In genomic region chr1:20051218-20051829, GRCh38 we compare ENCODE assay signal across 17 cellular contexts. TPM values are rescaled to one million over a fixed set of nuclear protein-coding genes. Genes with fewer than 3 reads are reported as not detected.
A peak's percentile ranks its signal among the peaks of the same experiment; 100 is the strongest.
DNase-seq lines count a peak whose midpoint lies in the region; ATAC-seq and TF ChIP-seq lines count a peak whose summit lies in the region.
"Had no signal": no experiment of that assay in that cellular context is flagged by ENCODE, and none has a peak within 500 bp of the region (broad histone marks: within the 10 kb centered on the region; RNA-seq: fewer than 3 reads in every experiment).

No MANE protein-coding gene starts in this region.

- POLR2A ChIA-PET in PC-3 (lab: Charles Lee; ENCODE audit: unreplicated experiment): no interaction called here

- H3K36me3 Mint-ChIP-seq in GM23338 (ENCODE audit: low read depth): peaks cover 38% of the 10 kb centered on the region

- no peaks in the 10 kb centered on the region for H3F3A ChIP-seq in GM23338 (replicated peaks; ENCODE audit: low read depth)
- no peaks in the 10 kb centered on the region for H3F3A ChIP-seq in PC-3 (ENCODE audit: low read length, unreplicated experiment)
- no peaks in the 10 kb centered on the region for H3F3A ChIP-seq in MM.1S (ENCODE audit: insufficient read depth, low read length)

- H3K4me2 ChIP-seq in GM23338 (no peak overlapping the region), Karpas-422 (ENCODE audit: low read depth, low read length, poor library complexity, severe bottlenecking) (no peak overlapping the region), PC-3 (ENCODE audit: low read length) (no peak overlapping the region), mesendoderm (ENCODE audit: low read length) (no peak overlapping the region), MM.1S (ENCODE audit: low read depth, low read length) (no peak overlapping the region)
- H3K4me2 ChIP-seq: A549 had no signal

- H2BK5ac ChIP-seq in mesendoderm (ENCODE audit: low read length): no peak overlapping the region

- H3K36me3 ChIP-seq in GM23338 (ENCODE audit: insufficient read depth): peaks cover 10% of the 10 kb centered on the region
- no peaks in the 10 kb centered on the region for H3K36me3 ChIP-seq in Karpas-422 (ENCODE audit: insufficient read depth, low read length)
- no peaks in the 10 kb centered on the region for H3K36me3 ChIP-seq in PC-3 (ENCODE audit: low read depth, low read length)
- no peaks in the 10 kb centered on the region for H3K36me3 ChIP-seq in mesendoderm (ENCODE audit: control insufficient read depth, insufficient read depth, low read length)
- H3K36me3 ChIP-seq in MM.1S (replicated peaks; ENCODE audit: insufficient read depth, low read length): no peaks in the 10 kb centered on the region
- H3K36me3 ChIP-seq in H7 (replicated peaks; ENCODE audit: control insufficient read depth, insufficient read depth, low read length): no peaks in the 10 kb centered on the region
- H3K36me3 ChIP-seq: BE2C, HAP-1 had no signal

- H3K9ac ChIP-seq in Karpas-422 (ENCODE audit: low read length) (no peak overlapping the region), PC-3 (ENCODE audit: low read length) (no peak overlapping the region), mesendoderm (ENCODE audit: low read length) (no peak overlapping the region), MM.1S (ENCODE audit: low read length) (no peak overlapping the region)

- no peak overlapping the region for H2AFZ ChIP-seq in GM23338
- H2AFZ ChIP-seq in Karpas-422 (ENCODE audit: low read length): no peak overlapping the region
- no peak overlapping the region for H2AFZ ChIP-seq in PC-3 (ENCODE audit: low read length)
- no peak overlapping the region for H2AFZ ChIP-seq in MM.1S (ENCODE audit: low read length)

- peak; percentile 11 for DNase-seq in GM23338 (ENCODE audit: low spot score)
- DNase-seq in Karpas-422: peak; percentile 43
- peak; percentile 22 for DNase-seq in PC-3
- DNase-seq in mesendoderm: peak; percentile 32
- no peak for DNase-seq in MM.1S
- DNase-seq in H7: no peak
- DNase-seq: BE2C; CD4-positive, alpha-beta memory T cell; DMS153; GF-D8; GOT3; HFFc6 had no signal

- intact Hi-C loops in PC-3 (cut with micrococcal nuclease): no loop called here

- no peak overlapping the region for H3K56ac ChIP-seq in mesendoderm (ENCODE audit: low read length)

- no peak overlapping the region for H2BK15ac ChIP-seq in mesendoderm (replicated peaks; ENCODE audit: low read depth)

- no peaks in the 10 kb centered on the region for H3K79me1 ChIP-seq in mesendoderm (ENCODE audit: low read length)

- H3K27ac Mint-ChIP-seq in GM23338: no peak overlapping the region
- H3K27ac Mint-ChIP-seq: CD4-positive, alpha-beta memory T cell; HFFc6 had no signal

- H3K9me3 Mint-ChIP-seq in GM23338: peaks cover 68% of the 10 kb centered on the region

- H3K4me1 ChIP-seq in GM23338 (ENCODE audit: insufficient read depth): no peaks in the 10 kb centered on the region
- H3K4me1 ChIP-seq in Karpas-422 (ENCODE audit: low read length): no peaks in the 10 kb centered on the region
- H3K4me1 ChIP-seq in PC-3 (ENCODE audit: insufficient read depth, low read length): no peaks in the 10 kb centered on the region
- no peaks in the 10 kb centered on the region for H3K4me1 ChIP-seq in mesendoderm (ENCODE audit: control insufficient read depth, low read depth, low read length)
- no peaks in the 10 kb centered on the region for H3K4me1 ChIP-seq in MM.1S (ENCODE audit: low read length)
- H3K4me1 ChIP-seq: A549, BE2C, HAP-1 had no signal

- no peak overlapping the region for H3K27ac ChIP-seq in GM23338 (ENCODE audit: low read depth)
- H3K27ac ChIP-seq in Karpas-422 (ENCODE audit: low read length): no peak overlapping the region
- no peak overlapping the region for H3K27ac ChIP-seq in PC-3 (ENCODE audit: low read length)
- H3K27ac ChIP-seq in mesendoderm (ENCODE audit: low read depth, low read length): no peak overlapping the region
- H3K27ac ChIP-seq in MM.1S (ENCODE audit: low read length): no peak overlapping the region
- H3K27ac ChIP-seq: A549, C4-2B had no signal

- H3K18ac ChIP-seq in mesendoderm (ENCODE audit: low read length): no peak overlapping the region

- no peak overlapping the region for H3K4me3 Mint-ChIP-seq in GM23338
- H3K4me3 Mint-ChIP-seq: CD4-positive, alpha-beta memory T cell; HFFc6 had no signal

- no peak overlapping the region for H4K5ac ChIP-seq in mesendoderm (ENCODE audit: low read length)

- BruUV-seq in PC-3 (replicated peaks; lab: Mats Ljungman, UMichigan): no TSS peak

- H3K4me3 ChIP-seq in GM23338 (no peak overlapping the region), Karpas-422 (ENCODE audit: low read length) (no peak overlapping the region), PC-3 (ENCODE audit: low read length) (no peak overlapping the region), mesendoderm (ENCODE audit: low read length) (no peak overlapping the region), MM.1S (ENCODE audit: low read length) (no peak overlapping the region), H7 (ENCODE audit: insufficient read depth, low read depth, low read length) (no peak overlapping the region)
- H3K4me3 ChIP-seq: A549, HAP-1 had no signal

- H3K27me3 Mint-ChIP-seq in GM23338 (ENCODE audit: insufficient read depth, low read depth, poor library complexity): peaks cover 2% of the 10 kb centered on the region

- no peak overlapping the region for H3K4ac ChIP-seq in mesendoderm (ENCODE audit: low read depth, low read length)

- ATAC-seq in GM23338 (no peak), PC-3 (no peak), GM19455 (IDR thresholded peaks at IDR 0.05; ENCODE audit: unreplicated experiment) (no peak)
- ATAC-seq: A549 had no signal

- no peak overlapping the region for H2AK5ac ChIP-seq in mesendoderm (ENCODE audit: low read length)

- no peak overlapping the region for H2BK120ac ChIP-seq in mesendoderm (ENCODE audit: low read depth, low read length)

- H3K27me3 ChIP-seq in GM23338 (ENCODE audit: insufficient read depth): no peaks in the 10 kb centered on the region
- no peaks in the 10 kb centered on the region for H3K27me3 ChIP-seq in Karpas-422 (ENCODE audit: low read length)
- H3K27me3 ChIP-seq in PC-3 (ENCODE audit: low read length): no peaks in the 10 kb centered on the region
- H3K27me3 ChIP-seq in mesendoderm (ENCODE audit: insufficient read depth, low read length, poor library complexity): no peaks in the 10 kb centered on the region
- H3K27me3 ChIP-seq in MM.1S (replicated peaks; ENCODE audit: insufficient read depth, low read length): peaks cover 19% of the 10 kb centered on the region
- no peaks in the 10 kb centered on the region for H3K27me3 ChIP-seq in H7 (ENCODE audit: control insufficient read depth, insufficient read depth, low read length)
- H3K27me3 ChIP-seq: BE2C had no signal

- no peaks in the 10 kb centered on the region for H3K4me1 Mint-ChIP-seq in GM23338
- H3K4me1 Mint-ChIP-seq: CD4-positive, alpha-beta memory T cell had no signal

- CTCF ChIA-PET in PC-3 (lab: Charles Lee): no interaction called here

- H4K20me1 ChIP-seq in GM23338 (replicated peaks; ENCODE audit: insufficient read depth): no peaks in the 10 kb centered on the region
- no peaks in the 10 kb centered on the region for H4K20me1 ChIP-seq in Karpas-422 (ENCODE audit: insufficient read depth, low read depth, low read length)
- no peaks in the 10 kb centered on the region for H4K20me1 ChIP-seq in PC-3 (ENCODE audit: low read length)
- no peaks in the 10 kb centered on the region for H4K20me1 ChIP-seq in MM.1S (ENCODE audit: insufficient read depth, low read length)

- H3K79me2 ChIP-seq in GM23338 (replicated peaks; ENCODE audit: insufficient read depth) (no peaks in the 10 kb centered on the region), Karpas-422 (ENCODE audit: low read length) (no peaks in the 10 kb centered on the region), PC-3 (ENCODE audit: low read length) (no peaks in the 10 kb centered on the region), mesendoderm (ENCODE audit: control insufficient read depth, insufficient read depth, low read length) (no peaks in the 10 kb centered on the region), MM.1S (ENCODE audit: low read length) (no peaks in the 10 kb centered on the region)

- TF ChIP-seq CTCF in GM23338 (conservative IDR thresholded peaks at IDR 0.05; ENCODE audit: low read depth in 2 of 2) (no peak), PC-3 (conservative IDR thresholded peaks at IDR 0.05; ENCODE audit: low read depth, low read length) (no peak), MM.1S (IDR thresholded peaks at IDR 0.05; ENCODE audit: low read length) (no peak)

- no peak overlapping the region for H3K23ac ChIP-seq in mesendoderm (ENCODE audit: low read length)

- H3K9me3 ChIP-seq in Karpas-422 (ENCODE audit: low read length): 0 out of 2 replicates have a peak, but pooled peaks cover 4% of the 10 kb centered on the region
- peaks cover 30% of the 10 kb centered on the region for H3K9me3 ChIP-seq in PC-3 (ENCODE audit: low read length)
- H3K9me3 ChIP-seq in MM.1S (replicated peaks; ENCODE audit: insufficient read depth, low read length): no peaks in the 10 kb centered on the region
- H3K9me3 ChIP-seq: A549, BE2C, HAP-1 had no signal

- H3K9me2 ChIP-seq in GM23338 (ENCODE audit: insufficient read depth): peaks cover 5% of the 10 kb centered on the region; the same call in 1 of the 2 replicates
- no peaks in the 10 kb centered on the region for H3K9me2 ChIP-seq in Karpas-422 (replicated peaks; ENCODE audit: insufficient read depth, low read length)
- no peaks in the 10 kb centered on the region for H3K9me2 ChIP-seq in PC-3 (replicated peaks; ENCODE audit: low read length)
- H3K9me2 ChIP-seq in MM.1S (replicated peaks; ENCODE audit: insufficient read depth, low read length): no peaks in the 10 kb centered on the region

- H4K8ac ChIP-seq in mesendoderm (ENCODE audit: low read depth, low read length): no peak overlapping the region

RNA-seq across cellular contexts. Expression of gene PLA2G5, which starts 18.7 kb away (rescaled TPM):
- 0.16 TPM in 1 of 2 replicates, not detected in the other for total RNA-seq in GM23338 (2014; rRNA removed; shearing (Covaris generic))
- polyA plus RNA-seq in GM23338 (2016; fragmentation: Nextera tagmentation; extraction: Ambion mirVana): not detected in 2 replicates
- total RNA-seq in Karpas-422 (2014; rRNA removed; shearing (Covaris generic); ENCODE audit: low replicate concordance): not detected in 2 replicates
- not detected in 2 replicates for total RNA-seq in PC-3 (2014; rRNA removed)
- polyA plus RNA-seq in mesendoderm (2013, experiment 1 of 2): 0.08 TPM
- 0.15 TPM for polyA plus RNA-seq in mesendoderm (2013, experiment 2 of 2)
- 0.69 and 0.92 TPM in 2 replicates for total RNA-seq in H7 (2014; rRNA removed; shearing (Covaris generic))
- total RNA-seq: CD4-positive, alpha-beta memory T cell; HFFc6 had no signal
- polyA plus RNA-seq: A549; AG04450; CD4-positive, alpha-beta memory T cell had no signal

Comparison
In these comparisons a context has a peak if more than half of its experiments do, and no peak if none do; other contexts are left out.
1. DNase-seq: peak in GM23338 (single experiment), Karpas-422 (single experiment), PC-3 (single experiment) and mesendoderm (single experiment); none in MM.1S (single experiment) and H7 (single experiment).